Comparison of ENCODE assay signal across 1 cellular context in genomic region chr1:156122519-156123355, GRCh38.
A peak's percentile ranks its signal among the peaks of the same experiment; 100 is the strongest.
TF ChIP-seq lines count a peak whose summit lies in the region.

No MANE protein-coding gene starts in this region.

TF ChIP-seq in HEK293, 187 proteins besides CTCF, POLR2A, EP300 and RAD21 (continued from another document and continues in another):
- TF ChIP-seq ZBTB26 (tag by site-specific recombination; optimal IDR thresholded peaks at IDR 0.05) (no peak), ZNF660 (tag by site-specific recombination; IDR thresholded peaks at IDR 0.05) (no peak), ZNF26 (tag by site-specific recombination; IDR thresholded peaks at IDR 0.05) (no peak), ZIC2 (tag by site-specific recombination; IDR thresholded peaks at IDR 0.05) (0 out of 2 replicates have a peak, but pooled peaks have one; percentile 6), GFI1B (tag by site-specific recombination; IDR thresholded peaks at IDR 0.05) (no peak), ZNF76 (tag by site-specific recombination; IDR thresholded peaks at IDR 0.05; ENCODE audit: borderline replicate concordance, low read depth) (no peak), ZNF398 (tag by site-specific recombination; IDR thresholded peaks at IDR 0.05) (peak; percentile 65), ZNF350 (tag by site-specific recombination; IDR thresholded peaks at IDR 0.05) (no peak), PRDM1 (tag by site-specific recombination; IDR thresholded peaks at IDR 0.05) (peak; percentile 90), ZNF510 (tag by site-specific recombination; IDR thresholded peaks at IDR 0.05; ENCODE audit: insufficient replicate concordance) (no peak), ZNF248 (tag by site-specific recombination; IDR thresholded peaks at IDR 0.05) (no peak), ZNF416 (tag by site-specific recombination; IDR thresholded peaks at IDR 0.05) (no peak), ZNF280C (tag by site-specific recombination; IDR thresholded peaks at IDR 0.05) (no peak), ZNF580 (tag by site-specific recombination; IDR thresholded peaks at IDR 0.05) (no peak), ZNF114 (tag by site-specific recombination; IDR thresholded peaks at IDR 0.05) (no peak), ZNF473 (tag by site-specific recombination; IDR thresholded peaks at IDR 0.05) (no peak), PRDM2 (tag by site-specific recombination; IDR thresholded peaks at IDR 0.05; ENCODE audit: borderline replicate concordance) (no peak), ZBTB6 (tag by site-specific recombination; IDR thresholded peaks at IDR 0.05) (no peak), BCL11A (tag by site-specific recombination; IDR thresholded peaks at IDR 0.05; ENCODE audit: low read depth) (peak; percentile 78; the same call in 1 of the 2 replicates), ZNF549 (tag by site-specific recombination; IDR thresholded peaks at IDR 0.05) (no peak), ZFP69B (tag by site-specific recombination; IDR thresholded peaks at IDR 0.05) (no peak), ZNF223 (tag by site-specific recombination; IDR thresholded peaks at IDR 0.05) (no peak), KLF16 (tag by site-specific recombination; IDR thresholded peaks at IDR 0.05) (no peak), ZNF677 (tag by site-specific recombination; IDR thresholded peaks at IDR 0.05) (no peak), ZNF544 (tag by site-specific recombination; IDR thresholded peaks at IDR 0.05) (no peak), ZBTB8A (tag by site-specific recombination; IDR thresholded peaks at IDR 0.05) (no peak), ZNF146 (tag by site-specific recombination; IDR thresholded peaks at IDR 0.05) (no peak), OSR2 (tag by site-specific recombination; IDR thresholded peaks at IDR 0.05) (no peak), SCRT2 (tag by site-specific recombination; IDR thresholded peaks at IDR 0.05) (no peak), REST (tag by site-specific recombination; IDR thresholded peaks at IDR 0.05) (no peak), GLIS2 (tag by site-specific recombination; IDR thresholded peaks at IDR 0.05) (no peak), YY1 (tag by site-specific recombination; IDR thresholded peaks at IDR 0.05) (no peak), ZNF274 (IDR thresholded peaks at IDR 0.05; ENCODE audit: low read length) (no peak), ZNF274 (tag by site-specific recombination; IDR thresholded peaks at IDR 0.05; ENCODE audit: borderline replicate concordance) (no peak), ZNF670 (tag by site-specific recombination; IDR thresholded peaks at IDR 0.05; ENCODE audit: low read depth) (no peak), ZFP41 (tag by site-specific recombination; IDR thresholded peaks at IDR 0.05; ENCODE audit: borderline replicate concordance) (no peak), KLF17 (tag by site-specific recombination; IDR thresholded peaks at IDR 0.05) (no peak), MEIS1 (CRISPR knock-in tag; IDR thresholded peaks at IDR 0.05; ENCODE audit: borderline replicate concordance) (no peak), SP3 (tag by site-specific recombination; IDR thresholded peaks at IDR 0.05) (no peak), RBAK (tag by site-specific recombination; IDR thresholded peaks at IDR 0.05) (no peak), YY2 (tag by site-specific recombination; IDR thresholded peaks at IDR 0.05) (no peak), ZNF600 (tag by site-specific recombination; IDR thresholded peaks at IDR 0.05) (peak; percentile 24; the same call in 1 of the 2 replicates), ZBTB48 (tag by site-specific recombination; IDR thresholded peaks at IDR 0.05) (peak; percentile 21; the same call in 1 of the 2 replicates), ZNF18 (tag by site-specific recombination; IDR thresholded peaks at IDR 0.05) (no peak)
